1 cellular context compared by ENCODE assay signal in the genomic region with DNA sequence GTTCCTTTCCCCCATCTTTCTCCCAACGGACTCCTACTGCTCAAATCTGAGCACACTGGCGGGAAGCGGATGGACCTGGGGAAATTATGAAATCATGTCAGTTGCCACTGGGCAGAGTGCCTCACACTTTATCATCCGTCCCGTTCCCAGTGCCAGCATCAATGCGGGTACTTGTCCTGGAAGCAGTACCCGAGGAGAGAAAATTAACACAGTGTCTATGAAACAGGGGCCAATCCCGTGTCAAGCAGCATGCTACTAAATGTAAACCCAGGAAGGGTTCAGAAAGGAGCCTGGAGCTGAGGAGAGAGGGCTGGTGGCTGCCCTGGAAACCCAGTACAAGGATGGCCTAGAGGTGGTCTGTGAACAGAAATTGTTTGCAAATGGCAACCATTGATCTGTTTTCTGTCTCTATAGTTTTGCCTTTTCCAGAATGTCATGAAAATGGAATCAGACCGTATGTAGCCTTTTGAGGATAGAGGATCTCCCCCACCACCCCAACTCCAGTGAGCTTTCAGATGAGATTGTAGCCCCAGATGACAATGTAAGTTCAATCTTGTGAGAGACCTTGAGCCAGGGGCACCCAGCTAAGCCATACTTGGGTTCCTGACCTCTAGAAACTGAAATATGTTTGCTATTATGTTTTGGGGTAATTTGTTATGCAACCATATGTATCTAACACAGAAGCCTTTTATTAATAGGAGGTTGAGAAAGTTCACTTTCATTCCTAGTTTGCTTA.
TF ChIP-seq lines count a peak whose summit lies in the region.

No MANE protein-coding gene starts in this region.

TF ChIP-seq in GM23338, 12 proteins besides CTCF, POLR2A, EP300 and RAD21 (continued from another document):
- TF ChIP-seq, protein P1, sequence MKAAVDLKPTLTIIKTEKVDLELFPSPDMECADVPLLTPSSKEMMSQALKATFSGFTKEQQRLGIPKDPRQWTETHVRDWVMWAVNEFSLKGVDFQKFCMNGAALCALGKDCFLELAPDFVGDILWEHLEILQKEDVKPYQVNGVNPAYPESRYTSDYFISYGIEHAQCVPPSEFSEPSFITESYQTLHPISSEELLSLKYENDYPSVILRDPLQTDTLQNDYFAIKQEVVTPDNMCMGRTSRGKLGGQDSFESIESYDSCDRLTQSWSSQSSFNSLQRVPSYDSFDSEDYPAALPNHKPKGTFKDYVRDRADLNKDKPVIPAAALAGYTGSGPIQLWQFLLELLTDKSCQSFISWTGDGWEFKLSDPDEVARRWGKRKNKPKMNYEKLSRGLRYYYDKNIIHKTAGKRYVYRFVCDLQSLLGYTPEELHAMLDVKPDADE (IDR thresholded peaks at IDR 0.05), result no peak
- no peak for TF ChIP-seq EZH2 (IDR thresholded peaks at IDR 0.05; ENCODE audit: low read depth, unreplicated experiment)
- TF ChIP-seq, protein P2, sequence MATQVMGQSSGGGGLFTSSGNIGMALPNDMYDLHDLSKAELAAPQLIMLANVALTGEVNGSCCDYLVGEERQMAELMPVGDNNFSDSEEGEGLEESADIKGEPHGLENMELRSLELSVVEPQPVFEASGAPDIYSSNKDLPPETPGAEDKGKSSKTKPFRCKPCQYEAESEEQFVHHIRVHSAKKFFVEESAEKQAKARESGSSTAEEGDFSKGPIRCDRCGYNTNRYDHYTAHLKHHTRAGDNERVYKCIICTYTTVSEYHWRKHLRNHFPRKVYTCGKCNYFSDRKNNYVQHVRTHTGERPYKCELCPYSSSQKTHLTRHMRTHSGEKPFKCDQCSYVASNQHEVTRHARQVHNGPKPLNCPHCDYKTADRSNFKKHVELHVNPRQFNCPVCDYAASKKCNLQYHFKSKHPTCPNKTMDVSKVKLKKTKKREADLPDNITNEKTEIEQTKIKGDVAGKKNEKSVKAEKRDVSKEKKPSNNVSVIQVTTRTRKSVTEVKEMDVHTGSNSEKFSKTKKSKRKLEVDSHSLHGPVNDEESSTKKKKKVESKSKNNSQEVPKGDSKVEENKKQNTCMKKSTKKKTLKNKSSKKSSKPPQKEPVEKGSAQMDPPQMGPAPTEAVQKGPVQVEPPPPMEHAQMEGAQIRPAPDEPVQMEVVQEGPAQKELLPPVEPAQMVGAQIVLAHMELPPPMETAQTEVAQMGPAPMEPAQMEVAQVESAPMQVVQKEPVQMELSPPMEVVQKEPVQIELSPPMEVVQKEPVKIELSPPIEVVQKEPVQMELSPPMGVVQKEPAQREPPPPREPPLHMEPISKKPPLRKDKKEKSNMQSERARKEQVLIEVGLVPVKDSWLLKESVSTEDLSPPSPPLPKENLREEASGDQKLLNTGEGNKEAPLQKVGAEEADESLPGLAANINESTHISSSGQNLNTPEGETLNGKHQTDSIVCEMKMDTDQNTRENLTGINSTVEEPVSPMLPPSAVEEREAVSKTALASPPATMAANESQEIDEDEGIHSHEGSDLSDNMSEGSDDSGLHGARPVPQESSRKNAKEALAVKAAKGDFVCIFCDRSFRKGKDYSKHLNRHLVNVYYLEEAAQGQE (IDR thresholded peaks at IDR 0.05; ENCODE audit: unreplicated experiment), result no peak
- TF ChIP-seq CREB1 (CRISPR knock-in tag; IDR thresholded peaks at IDR 0.05; ENCODE audit: low read depth), result no peak
